Comparison of ENCODE assay signal across 28 cellular contexts in genomic region chr7:106504207-106504606, GRCh38.
"Had no signal": no experiment of that assay in that cellular context is flagged by ENCODE, and none has a peak within 500 bp of the region (broad histone marks: within the 10 kb centered on the region; RNA-seq: fewer than 3 reads in every experiment).

No MANE protein-coding gene starts in this region.

- H3K9me3 ChIP-seq: left ventricle myocardium inferior, sigmoid colon, SK-N-SH, thyroid gland, upper lobe of right lung had no signal

- H3K27ac Mint-ChIP-seq: activated CD8-positive, alpha-beta memory T cell treated with anti-CD3 and anti-CD28 coated beads, Interleukin-2, amount 10 ng/mL, durations not matched to agents 7 days and 5 days; brain; dendritic cell treated with granulocyte-macrophage colony-stimulating factor and Interleukin-4, amounts not matched to agents 40 ng/mL and 50 ng/mL, for 4 days; mesothelial cell of epicardium; naive thymus-derived CD8-positive, alpha-beta T cell; neural progenitor cell; T-helper 2 cell treated with Interferon-gamma antibody and Interleukin-4, amounts not matched to agents 5 μg/mL and 100 μg/mL, for 36 hours had no signal

- H3K4me1 ChIP-seq: left ventricle myocardium inferior, neural progenitor cell, sigmoid colon, thyroid gland, upper lobe of right lung had no signal

- H3K27me3 ChIP-seq: neural progenitor cell, sigmoid colon, thyroid gland, upper lobe of right lung had no signal

- H3K9ac ChIP-seq: neural progenitor cell, SK-N-SH had no signal

- H3K4me3 ChIP-seq: left ventricle myocardium inferior, neural progenitor cell, sigmoid colon, smooth muscle cell, thyroid gland, upper lobe of right lung had no signal

- DNase-seq: activated CD8-positive, alpha-beta memory T cell treated with anti-CD3 and anti-CD28 coated beads, Interleukin-2, amount 10 ng/mL, durations not matched to agents 7 days and 5 days; activated effector memory CD4-positive, alpha-beta T cell treated with anti-CD3 and anti-CD28 coated beads, Interleukin-2, amount 50 U/mL, for 16 hours; activated T-cell treated with anti-CD3 and anti-CD28 coated beads for 4 hours; anterior cingulate cortex; effector CD4-positive, alpha-beta T cell; foreskin melanocyte; glutamatergic neuron; hippocampal formation; kidney glomerular epithelial cell; left ventricle myocardium inferior; naive thymus-derived CD8-positive, alpha-beta T cell; posterior cingulate gyrus; SIG-M5; sigmoid colon; SK-N-SH; stimulated activated CD4-positive, alpha-beta T cell treated with anti-CD3 and anti-CD28 coated beads, Interleukin-2, amount 100 ng/mL, for 48 hours; stimulated activated CD8-positive, alpha-beta memory T cell treated with anti-CD3 and anti-CD28 coated beads, Interleukin-4, amount 100 ng/mL, for 48 hours; stimulated activated naive CD4-positive, alpha-beta T cell; substantia nigra; thyroid gland; upper lobe of right lung had no signal

- H2AFZ ChIP-seq: neural progenitor cell had no signal

- H3K9me3 Mint-ChIP-seq: brain; dendritic cell treated with granulocyte-macrophage colony-stimulating factor and Interleukin-4, amounts not matched to agents 40 ng/mL and 50 ng/mL, for 4 days; mesothelial cell of epicardium; naive thymus-derived CD8-positive, alpha-beta T cell; neural progenitor cell; T-helper 2 cell treated with Interferon-gamma antibody and Interleukin-4, amounts not matched to agents 5 μg/mL and 100 μg/mL, for 36 hours had no signal

- H3K36me3 Mint-ChIP-seq: brain; mesothelial cell of epicardium; naive thymus-derived CD8-positive, alpha-beta T cell; neural progenitor cell had no signal

- H3K4me3 Mint-ChIP-seq: activated CD8-positive, alpha-beta memory T cell treated with anti-CD3 and anti-CD28 coated beads, Interleukin-2, amount 10 ng/mL, durations not matched to agents 7 days and 5 days; brain; dendritic cell treated with granulocyte-macrophage colony-stimulating factor and Interleukin-4, amounts not matched to agents 40 ng/mL and 50 ng/mL, for 4 days; mesothelial cell of epicardium; naive thymus-derived CD8-positive, alpha-beta T cell; neural progenitor cell; T-helper 2 cell treated with Interferon-gamma antibody and Interleukin-4, amounts not matched to agents 5 μg/mL and 100 μg/mL, for 36 hours had no signal

- H3K27ac ChIP-seq: left ventricle myocardium inferior, neural progenitor cell, sigmoid colon, thyroid gland, upper lobe of right lung, VCaP had no signal

- ATAC-seq: activated CD8-positive, alpha-beta memory T cell treated with anti-CD3 and anti-CD28 coated beads, Interleukin-2, amount 10 ng/mL, durations not matched to agents 7 days and 5 days; naive thymus-derived CD8-positive, alpha-beta T cell; upper lobe of right lung had no signal

- H3K4me1 Mint-ChIP-seq: activated CD8-positive, alpha-beta memory T cell treated with anti-CD3 and anti-CD28 coated beads, Interleukin-2, amount 10 ng/mL, durations not matched to agents 7 days and 5 days; brain; mesothelial cell of epicardium; naive thymus-derived CD8-positive, alpha-beta T cell had no signal

- H3K36me3 ChIP-seq: left ventricle myocardium inferior, neural progenitor cell, sigmoid colon, thyroid gland, upper lobe of right lung had no signal

- H3K4me2 ChIP-seq: neural progenitor cell, SK-N-SH, smooth muscle cell had no signal

- H3K27me3 Mint-ChIP-seq: dendritic cell treated with granulocyte-macrophage colony-stimulating factor and Interleukin-4, amounts not matched to agents 40 ng/mL and 50 ng/mL, for 4 days; naive thymus-derived CD8-positive, alpha-beta T cell had no signal
